In the genomic region with DNA sequence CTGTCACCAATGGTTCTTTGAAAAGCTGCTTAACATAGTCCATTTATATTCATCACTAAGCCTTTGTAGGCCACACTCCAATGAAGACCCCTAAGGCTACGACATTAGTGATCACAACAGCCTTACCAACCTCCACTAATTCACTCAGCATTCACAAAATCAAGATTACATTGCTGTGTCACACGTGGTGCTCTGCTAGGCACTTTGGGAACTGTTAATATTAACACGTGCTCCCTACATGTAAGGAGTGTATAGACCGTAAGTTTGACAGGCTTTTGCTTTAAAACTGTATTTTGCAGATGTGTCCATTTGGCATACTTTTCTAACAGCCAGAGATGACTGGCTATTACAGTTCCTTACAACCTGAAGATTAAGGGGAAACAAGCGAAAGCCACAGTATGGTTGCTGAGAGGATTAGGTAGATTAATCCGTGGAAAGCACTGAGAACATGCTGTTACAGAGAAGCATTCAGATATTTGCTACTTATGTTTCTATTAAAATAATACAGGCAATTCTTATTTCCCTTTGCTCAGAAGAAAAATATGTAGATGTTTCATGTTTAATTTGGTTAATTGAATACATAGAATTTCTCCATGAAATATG, we compare ENCODE assay signal across 1 cellular context.
TF ChIP-seq lines count a peak whose summit lies in the region.

No MANE protein-coding gene starts in this region.

TF ChIP-seq in WTC11, 78 proteins besides CTCF, POLR2A, EP300 and RAD21 (continued from another document):
- TF ChIP-seq, protein P1, sequence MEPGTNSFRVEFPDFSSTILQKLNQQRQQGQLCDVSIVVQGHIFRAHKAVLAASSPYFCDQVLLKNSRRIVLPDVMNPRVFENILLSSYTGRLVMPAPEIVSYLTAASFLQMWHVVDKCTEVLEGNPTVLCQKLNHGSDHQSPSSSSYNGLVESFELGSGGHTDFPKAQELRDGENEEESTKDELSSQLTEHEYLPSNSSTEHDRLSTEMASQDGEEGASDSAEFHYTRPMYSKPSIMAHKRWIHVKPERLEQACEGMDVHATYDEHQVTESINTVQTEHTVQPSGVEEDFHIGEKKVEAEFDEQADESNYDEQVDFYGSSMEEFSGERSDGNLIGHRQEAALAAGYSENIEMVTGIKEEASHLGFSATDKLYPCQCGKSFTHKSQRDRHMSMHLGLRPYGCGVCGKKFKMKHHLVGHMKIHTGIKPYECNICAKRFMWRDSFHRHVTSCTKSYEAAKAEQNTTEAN (CRISPR knock-in tag; IDR thresholded peaks at IDR 0.05): no peak
- TF ChIP-seq TP53 (CRISPR knock-in tag; IDR thresholded peaks at IDR 0.05): no peak
- TF ChIP-seq ZNF423 (CRISPR knock-in tag; IDR thresholded peaks at IDR 0.05): no peak
- TF ChIP-seq, protein P2, sequence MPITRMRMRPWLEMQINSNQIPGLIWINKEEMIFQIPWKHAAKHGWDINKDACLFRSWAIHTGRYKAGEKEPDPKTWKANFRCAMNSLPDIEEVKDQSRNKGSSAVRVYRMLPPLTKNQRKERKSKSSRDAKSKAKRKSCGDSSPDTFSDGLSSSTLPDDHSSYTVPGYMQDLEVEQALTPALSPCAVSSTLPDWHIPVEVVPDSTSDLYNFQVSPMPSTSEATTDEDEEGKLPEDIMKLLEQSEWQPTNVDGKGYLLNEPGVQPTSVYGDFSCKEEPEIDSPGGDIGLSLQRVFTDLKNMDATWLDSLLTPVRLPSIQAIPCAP (CRISPR knock-in tag; IDR thresholded peaks at IDR 0.05): no peak
- no peak for TF ChIP-seq ZNF512 (CRISPR knock-in tag; IDR thresholded peaks at IDR 0.05; ENCODE audit: borderline replicate concordance)
- TF ChIP-seq, protein P3, sequence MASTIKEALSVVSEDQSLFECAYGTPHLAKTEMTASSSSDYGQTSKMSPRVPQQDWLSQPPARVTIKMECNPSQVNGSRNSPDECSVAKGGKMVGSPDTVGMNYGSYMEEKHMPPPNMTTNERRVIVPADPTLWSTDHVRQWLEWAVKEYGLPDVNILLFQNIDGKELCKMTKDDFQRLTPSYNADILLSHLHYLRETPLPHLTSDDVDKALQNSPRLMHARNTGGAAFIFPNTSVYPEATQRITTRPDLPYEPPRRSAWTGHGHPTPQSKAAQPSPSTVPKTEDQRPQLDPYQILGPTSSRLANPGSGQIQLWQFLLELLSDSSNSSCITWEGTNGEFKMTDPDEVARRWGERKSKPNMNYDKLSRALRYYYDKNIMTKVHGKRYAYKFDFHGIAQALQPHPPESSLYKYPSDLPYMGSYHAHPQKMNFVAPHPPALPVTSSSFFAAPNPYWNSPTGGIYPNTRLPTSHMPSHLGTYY (CRISPR knock-in tag; IDR thresholded peaks at IDR 0.05): no peak
- no peak for TF ChIP-seq MXD4 (CRISPR knock-in tag; IDR thresholded peaks at IDR 0.05; ENCODE audit: borderline replicate concordance)
- no peak for TF ChIP-seq CREM (CRISPR knock-in tag; IDR thresholded peaks at IDR 0.05)
- TF ChIP-seq GABPB1 (CRISPR knock-in tag; IDR thresholded peaks at IDR 0.05): no peak
